In genomic region chr6:5471044-5471443, GRCh38 we compare ENCODE assay signal across 8 cellular contexts.
DNase-seq lines count a peak whose midpoint lies in the region; ATAC-seq and TF ChIP-seq lines count a peak whose summit lies in the region.

No MANE protein-coding gene starts in this region.

- ATAC-seq in GM21381 (IDR thresholded peaks at IDR 0.05; ENCODE audit: unreplicated experiment) = peak; percentile 78

- H2BK5ac ChIP-seq in trophoblast cell (ENCODE audit: low read depth, low read length, poor library complexity) = no peak overlapping the region

- no peak overlapping the region for H3K4me2 ChIP-seq in trophoblast cell (ENCODE audit: low read length)

- H3K9me3 ChIP-seq in trophoblast cell (ENCODE audit: insufficient read depth, low read depth, low read length) (no peaks in the 10 kb centered on the region), uterus (no peaks in the 10 kb centered on the region)

- H2BK120ac ChIP-seq in trophoblast cell (ENCODE audit: insufficient read depth, low read length, poor library complexity) = no peak overlapping the region

- DNase-seq in CD1c-positive myeloid dendritic cell (ENCODE audit: extremely low spot score) (peak; percentile 58), LoVo (ENCODE audit: low spot score) (peak; percentile 32), SHP77 treated with DMSO at 0.1 percent for 48 hours (lab: John Stamatoyannopoulos, UW) (peak; percentile 70), globus pallidus (ENCODE audit: low spot score) (peak; percentile 55), trophoblast cell (peak; percentile 25 to 47), uterus (peak in 1 of 2 donors; percentile 30)
- peak; percentile 56 for DNase-seq in activated naive CD4-positive, alpha-beta T cell treated with Interleukin-2 at 50 U/mL for 16 hours

- H3K9ac ChIP-seq in trophoblast cell (ENCODE audit: low read length) = no peak overlapping the region

- H2AFZ ChIP-seq in trophoblast cell (ENCODE audit: insufficient read depth, low read length, poor library complexity) = no peak overlapping the region

- no peak overlapping the region for H3K4me3 ChIP-seq in trophoblast cell (ENCODE audit: low read depth, low read length)
- no peak overlapping the region for H3K4me3 ChIP-seq in uterus

- H3K79me2 ChIP-seq in trophoblast cell (ENCODE audit: control insufficient read depth, insufficient read depth, low read length, poor library complexity) = no peaks in the 10 kb centered on the region

- peaks cover 0 to 2% of the 10 kb centered on the region in 2 experiments for H3K4me1 ChIP-seq in trophoblast cell (ENCODE audit: control insufficient read depth in 1 of 2, insufficient read depth in 2 of 2, low read length in 2 of 2)
- no peaks in the 10 kb centered on the region for H3K4me1 ChIP-seq in uterus

- H2BK12ac ChIP-seq in trophoblast cell (ENCODE audit: low read length) = no peak overlapping the region

- no peak overlapping the region for H4K12ac ChIP-seq in trophoblast cell (ENCODE audit: low read depth, low read length)

- H4K8ac ChIP-seq in trophoblast cell (ENCODE audit: low read depth, low read length) = no peak overlapping the region

- no peak overlapping the region for H3K14ac ChIP-seq in trophoblast cell (ENCODE audit: low read length)

- H3K27ac ChIP-seq in trophoblast cell (ENCODE audit: low read depth, low read length) (no peak overlapping the region), uterus (no peak overlapping the region)

- H3K27me3 ChIP-seq in trophoblast cell (ENCODE audit: insufficient read depth, low read length) (no peaks in the 10 kb centered on the region), uterus (no peaks in the 10 kb centered on the region)

- H3K36me3 ChIP-seq in trophoblast cell (ENCODE audit: control insufficient read depth in 1 of 2, insufficient read depth in 2 of 2, low read length in 2 of 2) = no peaks in the 10 kb centered on the region
- no peaks in the 10 kb centered on the region for H3K36me3 ChIP-seq in uterus

- no peak overlapping the region for H2AK5ac ChIP-seq in trophoblast cell (ENCODE audit: low read length)

- no peak overlapping the region for H3K4ac ChIP-seq in trophoblast cell (ENCODE audit: low read depth, low read length)

- TF ChIP-seq CTCF in uterus (IDR thresholded peaks at IDR 0.05) = peak; percentile 18 to 50 (median 42)

- TF ChIP-seq POLR2A in uterus (IDR thresholded peaks at IDR 0.05) = no peak

- H4K91ac ChIP-seq in trophoblast cell (ENCODE audit: low read depth, low read length) = no peak overlapping the region

- no peak overlapping the region for H3K23ac ChIP-seq in trophoblast cell (ENCODE audit: low read length)

- no peaks in the 10 kb centered on the region for H3K79me1 ChIP-seq in trophoblast cell (ENCODE audit: low read length)

- no CpG with 5 or more reads among the region's 8 CpGs for WGBS in trophoblast cell (ENCODE audit: extremely low coverage, insufficient coverage, insufficient read length)

- no peak overlapping the region for H3K18ac ChIP-seq in trophoblast cell (ENCODE audit: low read length)

- intact Hi-C loops in uterus (cut with DNase I; ENCODE audit: low total_unique reads) = no loop called here
